ENCODE assay signal across 8 cellular contexts in genomic region chr2:47402805-47403691, GRCh38. TPM values are rescaled to one million over a fixed set of nuclear protein-coding genes. Genes with fewer than 3 reads are reported as not detected.
DNase-seq lines count a peak whose midpoint lies in the region; ATAC-seq and TF ChIP-seq lines count a peak whose summit lies in the region.

MSH2 (plus strand) TSS chr2:47403156; CDS start chr2:47403192, 36 bp downstream.

- peaks cover 11 to 12% of the 10 kb centered on the region in 2 donors for H3K4me1 ChIP-seq in mucosa of rectum (ENCODE audit: control insufficient read depth in 2 of 2, insufficient read depth in 2 of 2, low read length in 2 of 2)

- ATAC-seq in GM21723 (IDR thresholded peaks at IDR 0.05; ENCODE audit: unreplicated experiment), result peak; percentile 91

- H3K4me3 ChIP-seq in mucosa of rectum (ENCODE audit: low read length in 2 of 2), result peak within 1 kb of the TSS; percentile 86 to 89

- H3K9me3 ChIP-seq in mucosa of rectum (ENCODE audit: control insufficient read depth in 2 of 2, low read length in 2 of 2), result no peaks in the 10 kb centered on the region

- no peaks in the 10 kb centered on the region for H3K36me3 ChIP-seq in mucosa of rectum (ENCODE audit: control insufficient read depth in 2 of 2, insufficient read depth in 2 of 2, low read length in 2 of 2)

- TF ChIP-seq POLR2A in erythroblast (IDR thresholded peaks at IDR 0.05; ENCODE audit: low read length), result peak; percentile 72

- no peaks in the 10 kb centered on the region for H3K27me3 ChIP-seq in mucosa of rectum (ENCODE audit: control insufficient read depth in 2 of 2, insufficient read depth in 2 of 2, low read length in 2 of 2)

- H3K9ac ChIP-seq in mucosa of rectum (ENCODE audit: low read depth in 1 of 2, low read length in 2 of 2), result peak within 1 kb of the TSS; percentile 74 to 82

- peak within 1 kb of the TSS; percentile 48 to 73 for H3K27ac ChIP-seq in mucosa of rectum (ENCODE audit: low read depth in 2 of 2, low read length in 2 of 2)

- DNase-seq in DMS53 (lab: John Stamatoyannopoulos, UW) (peak; percentile 98), KG1 (lab: John Stamatoyannopoulos, UW) (peak; percentile 78), erythroblast (lab: John Stamatoyannopoulos, UW) (peak; percentile 95 to 96)
- DNase-seq in activated T-cell treated with anti-CD3 and anti-CD28 coated beads, Interleukin-2, amount 50 U/mL, for 1 hour, result peak; percentile 89
- peak; percentile 75 to 89 for DNase-seq in stimulated activated CD8-positive, alpha-beta memory T cell treated with anti-CD3 and anti-CD28 coated beads, Interleukin-4, amount 100 ng/mL, for 4 hours (ENCODE audit: low read depth in 2 of 2, low spot score in 1 of 2)

TF ChIP-seq in PFSK-1, 5 proteins besides CTCF, POLR2A, EP300 and RAD21:
- TF ChIP-seq FOXP2 (optimal IDR thresholded peaks at IDR 0.05; ENCODE audit: borderline replicate concordance, extremely low read depth, extremely low read length, insufficient read depth) (peak; percentile 82), SIN3A (IDR thresholded peaks at IDR 0.05; ENCODE audit: borderline replicate concordance, insufficient read depth, low read length) (peak; percentile 78; the same call in 1 of the 2 replicates), POLR2AphosphoS5 (IDR thresholded peaks at IDR 0.05; ENCODE audit: low read depth, low read length) (peak; percentile 82), TAF1 (IDR thresholded peaks at IDR 0.05; ENCODE audit: borderline replicate concordance, insufficient read depth, low read length) (peak; percentile 78; the same call in 1 of the 2 replicates), REST (IDR thresholded peaks at IDR 0.05; ENCODE audit: insufficient read depth in 1 of 2, low read depth in 2 of 2, low read length in 2 of 2) (no peak)

RNA-seq across cellular contexts. Expression of gene MSH2, which starts in this region (rescaled TPM):
- polyA plus RNA-seq in PFSK-1 (2012; ENCODE audit: insufficient read length, low read depth), result 14.9 TPM

Comparison
In these comparisons a context has a peak if more than half of its experiments do, and no peak if none do; other contexts are left out.
1. Peak in every context shown above with its lines: DNase-seq, ATAC-seq, H3K4me3 ChIP-seq and H3K27ac ChIP-seq.